ENCODE assay signal across 18 cellular contexts in genomic region chr15:42804739-42805138, GRCh38.
A peak's percentile ranks its signal among the peaks of the same experiment; 100 is the strongest.
DNase-seq lines count a peak whose midpoint lies in the region; ATAC-seq and TF ChIP-seq lines count a peak whose summit lies in the region.
"Had no signal": no experiment of that assay in that cellular context is flagged by ENCODE, and none has a peak within 500 bp of the region (broad histone marks: within the 10 kb centered on the region; RNA-seq: fewer than 3 reads in every experiment).

No MANE protein-coding gene starts in this region.

- TF ChIP-seq CTCF in IMR-90 (conservative IDR thresholded peaks at IDR 0.05; ENCODE audit: low read depth, low read length) (no peak), WTC11 (IDR thresholded peaks at IDR 0.05) (no peak)

- H3K4me3 ChIP-seq in IMR-90 (ENCODE audit: insufficient read depth, low read depth, low read length) (no peak overlapping the region), mesenchymal stem cell (ENCODE audit: insufficient read depth in 1 of 2, low read depth in 1 of 2, low read length in 2 of 2) (no peak overlapping the region), skeletal muscle cell (ENCODE audit: low read depth, low read length) (no peak overlapping the region)
- H3K4me3 ChIP-seq: HAP-1 had no signal

- H3K4me2 ChIP-seq in IMR-90 (ENCODE audit: low read depth, low read length): no peak overlapping the region
- H3K4me2 ChIP-seq in mesenchymal stem cell (ENCODE audit: low read length, poor library complexity, severe bottlenecking): no peak overlapping the region
- H3K4me2 ChIP-seq: KMS-11 had no signal

- H2BK12ac ChIP-seq in mesenchymal stem cell (ENCODE audit: low read length in 2 of 2): no peak overlapping the region

- no peak overlapping the region for H3K18ac ChIP-seq in IMR-90 (ENCODE audit: low read depth, low read length)
- no peak overlapping the region for H3K18ac ChIP-seq in mesenchymal stem cell (ENCODE audit: low read depth in 1 of 2, low read length in 2 of 2)

- no peak overlapping the region for H2AK9ac ChIP-seq in IMR-90 (replicated peaks; ENCODE audit: low read depth, low read length, poor library complexity)

- 0 out of 2 replicates have a peak overlapping the region, but pooled peaks have one; percentile 68 for H3K27ac Mint-ChIP-seq in WTC11
- H3K27ac Mint-ChIP-seq: CD8-positive, alpha-beta T cell; IgD-negative memory B cell had no signal

- H4K8ac ChIP-seq in IMR-90 (ENCODE audit: low read depth in 2 of 2, low read length in 2 of 2) (no peak overlapping the region), mesenchymal stem cell (ENCODE audit: low read length) (no peak overlapping the region)

- H3K4ac ChIP-seq in IMR-90 (ENCODE audit: low read depth, low read length): no peak overlapping the region
- no peak overlapping the region for H3K4ac ChIP-seq in mesenchymal stem cell (ENCODE audit: low read depth in 1 of 2, low read length in 2 of 2)

- H2AK5ac ChIP-seq in IMR-90 (ENCODE audit: low read depth, low read length) (no peak overlapping the region), mesenchymal stem cell (ENCODE audit: low read length, severe bottlenecking) (no peak overlapping the region)

- H3K9ac ChIP-seq in IMR-90 (ENCODE audit: low read depth, low read length) (no peak overlapping the region), mesenchymal stem cell (ENCODE audit: low read length) (no peak overlapping the region)
- H3K9ac ChIP-seq: KMS-11 had no signal

- H3K14ac ChIP-seq in IMR-90 (replicated peaks; ENCODE audit: low read depth, low read length) (no peak overlapping the region), mesenchymal stem cell (ENCODE audit: low read length in 2 of 2) (no peak overlapping the region)

- BruUV-seq in IMR-90 (replicated peaks; lab: Mats Ljungman, UMichigan): no TSS peak

- no peak overlapping the region for H2BK20ac ChIP-seq in IMR-90 (ENCODE audit: low read depth, low read length)

- no peaks in the 10 kb centered on the region for H3K9me3 Mint-ChIP-seq in WTC11
- H3K9me3 Mint-ChIP-seq: CD8-positive, alpha-beta T cell; IgD-negative memory B cell had no signal

- H3K79me1 ChIP-seq in IMR-90 (ENCODE audit: low read depth in 1 of 2, low read length in 2 of 2) (no peaks in the 10 kb centered on the region; a peak in 1 of 4 replicates), mesenchymal stem cell (replicated peaks; ENCODE audit: low read length, poor library complexity, severe bottlenecking) (no peaks in the 10 kb centered on the region)

- no peaks in the 10 kb centered on the region for H3K9me3 ChIP-seq in IMR-90 (ENCODE audit: control insufficient read depth, insufficient read depth, low read length)
- H3K9me3 ChIP-seq in mesenchymal stem cell (ENCODE audit: control insufficient read depth, low read length): no peaks in the 10 kb centered on the region
- H3K9me3 ChIP-seq: BE2C, HAP-1 had no signal

- TF ChIP-seq POLR2A in IMR-90 (IDR thresholded peaks at IDR 0.05; ENCODE audit: low read depth, low read length): no peak

- intact Hi-C loops in IMR-90 (cut with micrococcal nuclease): no loop called here

- POLR2A ChIA-PET in IMR-90 (lab: Charles Lee; ENCODE audit: unreplicated experiment) (no interaction called here), WTC11 (lab: Charles Lee) (no interaction called here)

- H3K27me3 ChIP-seq in IMR-90 (ENCODE audit: control insufficient read depth, insufficient read depth, low read length) (no peaks in the 10 kb centered on the region), mesenchymal stem cell (ENCODE audit: control insufficient read depth in 1 of 2, insufficient read depth in 1 of 2, low read length in 2 of 2) (no peaks in the 10 kb centered on the region)
- H3K27me3 ChIP-seq: BE2C had no signal

- H3K27me3 Mint-ChIP-seq in WTC11 (ENCODE audit: low read depth): no peaks in the 10 kb centered on the region
- H3K27me3 Mint-ChIP-seq: IgD-negative memory B cell had no signal

- H3K36me3 Mint-ChIP-seq in WTC11: peaks cover 3% of the 10 kb centered on the region; the same call in 1 of the 2 replicates

- H2AFZ ChIP-seq in IMR-90 (replicated peaks; ENCODE audit: low read length, poor library complexity) (no peak overlapping the region), mesenchymal stem cell (ENCODE audit: low read depth, low read length) (no peak overlapping the region)

- no peak overlapping the region for H3K23ac ChIP-seq in IMR-90 (ENCODE audit: low read depth, low read length)
- H3K23ac ChIP-seq in mesenchymal stem cell (ENCODE audit: low read length in 2 of 2): no peak overlapping the region

- TF ChIP-seq RAD21 in IMR-90 (IDR thresholded peaks at IDR 0.05; ENCODE audit: low read length): no peak

- no peak overlapping the region for H2BK5ac ChIP-seq in IMR-90 (ENCODE audit: low read depth, low read length, poor library complexity, severe bottlenecking)
- H2BK5ac ChIP-seq in mesenchymal stem cell (ENCODE audit: low read depth, low read length, poor library complexity, severe bottlenecking): no peak overlapping the region

- H2BK15ac ChIP-seq in IMR-90 (ENCODE audit: low read depth, low read length) (no peak overlapping the region), mesenchymal stem cell (ENCODE audit: low read depth, poor library complexity, severe bottlenecking) (no peak overlapping the region)

- H3K4me1 ChIP-seq in IMR-90 (ENCODE audit: control insufficient read depth, insufficient read depth, low read length): no peaks in the 10 kb centered on the region
- H3K4me1 ChIP-seq in mesenchymal stem cell (ENCODE audit: control insufficient read depth, insufficient read depth, low read depth, low read length): no peaks in the 10 kb centered on the region
- H3K4me1 ChIP-seq: BE2C, HAP-1 had no signal

- H4K5ac ChIP-seq in IMR-90 (ENCODE audit: low read depth, low read length): no peak overlapping the region

- H3K4me3 Mint-ChIP-seq in WTC11: no peak overlapping the region
- H3K4me3 Mint-ChIP-seq: CD8-positive, alpha-beta T cell; IgD-negative memory B cell had no signal

- H4K91ac ChIP-seq in IMR-90 (ENCODE audit: insufficient read depth, low read depth, low read length): no peak overlapping the region
- H4K91ac ChIP-seq in mesenchymal stem cell (ENCODE audit: low read length): no peak overlapping the region

- no peaks in the 10 kb centered on the region for H4K20me1 ChIP-seq in IMR-90 (ENCODE audit: insufficient read depth, low read length)

- in situ Hi-C loops in IMR-90 (cut with MboI; ENCODE audit: low sequenced_read_pairs): no loop called here

- DNase-seq in IMR-90 (peak; percentile 17), WTC11 (ENCODE audit: low spot score) (no peak), mesenchymal stem cell (peak; percentile 3), skeletal muscle cell (ENCODE audit: low read depth) (peak; percentile 20)
- DNase-seq: BE2C; CD8-positive, alpha-beta T cell; COR-L47; DND-41; GF-D8; GOT3 had no signal

- H3K27ac ChIP-seq in IMR-90 (ENCODE audit: insufficient read depth, low read length): no peak overlapping the region
- H3K27ac ChIP-seq in mesenchymal stem cell (ENCODE audit: low read length, poor library complexity, severe bottlenecking): no peak overlapping the region
- H3K27ac ChIP-seq: C4-2B, KMS-11 had no signal

- no CpG with 5 or more reads among the region's 3 CpGs for WGBS in IMR-90 (ENCODE audit: extremely low coverage in 2 of 2, insufficient read length in 1 of 2), 2 experiments
- 58% methylated on average over 2 of the region's 3 CpGs for WGBS in mesenchymal stem cell

- H2BK120ac ChIP-seq in IMR-90 (ENCODE audit: low read depth, low read length) (no peak overlapping the region), mesenchymal stem cell (ENCODE audit: low read depth, low read length) (no peak overlapping the region)

- no peaks in the 10 kb centered on the region for H3K9me1 ChIP-seq in IMR-90 (ENCODE audit: insufficient read depth, low read length)

- H3K36me3 ChIP-seq in IMR-90 (ENCODE audit: control insufficient read depth, insufficient read depth, low read length): peaks cover 8% of the 10 kb centered on the region
- peaks cover 17 to 24% of the 10 kb centered on the region in 2 experiments for H3K36me3 ChIP-seq in mesenchymal stem cell (ENCODE audit: control insufficient read depth in 1 of 2, insufficient read depth in 2 of 2, low read depth in 1 of 2, low read length in 2 of 2)
- H3K36me3 ChIP-seq: BE2C, HAP-1 had no signal

- no peaks in the 10 kb centered on the region for H3K4me1 Mint-ChIP-seq in WTC11
- H3K4me1 Mint-ChIP-seq: IgD-negative memory B cell had no signal

- H3K56ac ChIP-seq in IMR-90 (ENCODE audit: extremely low read depth, insufficient read depth, low read length): no peak overlapping the region

- dilution Hi-C loops in IMR-90 (cut with HindIII; ENCODE audit: low sequenced_read_pairs, unreplicated experiment): no loop called here

- CTCF ChIA-PET in IMR-90 (lab: Yijun Ruan, JAX): no interaction called here
- CTCF ChIA-PET in WTC11 (lab: Charles Lee): no interaction called here

- no peak for ATAC-seq in IMR-90 (ENCODE audit: low read depth)
- no peak for ATAC-seq in WTC11
- no peak for ATAC-seq in HG03159 (IDR thresholded peaks at IDR 0.05; ENCODE audit: unreplicated experiment)
- ATAC-seq in SK-N-SH treated with all-trans-retinoic acid at 6 μM for 48 hours: no peak
- no peak for ATAC-seq in GM19328 (IDR thresholded peaks at IDR 0.05; ENCODE audit: unreplicated experiment)
- ATAC-seq in GM21737 (IDR thresholded peaks at IDR 0.05; ENCODE audit: unreplicated experiment): no peak
- ATAC-seq: CD8-positive, alpha-beta T cell had no signal

TF ChIP-seq in IMR-90, 13 proteins besides CTCF, POLR2A, EP300 and RAD21 (continues in another document):
- TF ChIP-seq RFX5 (IDR thresholded peaks at IDR 0.05; ENCODE audit: low read depth, low read length) (no peak), MAZ (IDR thresholded peaks at IDR 0.05; ENCODE audit: borderline replicate concordance, low read depth, low read length) (no peak), SMC3 (IDR thresholded peaks at IDR 0.05; ENCODE audit: low read depth, low read length) (no peak), MXI1 (IDR thresholded peaks at IDR 0.05; ENCODE audit: borderline replicate concordance, low read depth, low read length) (no peak)

TF ChIP-seq in SK-N-SH treated with all-trans-retinoic acid at 6 μM for 48 hours, 23 proteins besides CTCF, POLR2A, EP300 and RAD21 (continues in another document):
- TF ChIP-seq ZC3H10 (CRISPR knock-in tag; IDR thresholded peaks at IDR 0.05) (no peak), BACH2 (CRISPR knock-in tag; IDR thresholded peaks at IDR 0.05; ENCODE audit: borderline replicate concordance) (no peak), ISL1 (CRISPR knock-in tag; IDR thresholded peaks at IDR 0.05) (no peak), CSDC2 (CRISPR knock-in tag; IDR thresholded peaks at IDR 0.05) (no peak)
